13 cellular contexts compared by ENCODE assay signal in the genomic region with DNA sequence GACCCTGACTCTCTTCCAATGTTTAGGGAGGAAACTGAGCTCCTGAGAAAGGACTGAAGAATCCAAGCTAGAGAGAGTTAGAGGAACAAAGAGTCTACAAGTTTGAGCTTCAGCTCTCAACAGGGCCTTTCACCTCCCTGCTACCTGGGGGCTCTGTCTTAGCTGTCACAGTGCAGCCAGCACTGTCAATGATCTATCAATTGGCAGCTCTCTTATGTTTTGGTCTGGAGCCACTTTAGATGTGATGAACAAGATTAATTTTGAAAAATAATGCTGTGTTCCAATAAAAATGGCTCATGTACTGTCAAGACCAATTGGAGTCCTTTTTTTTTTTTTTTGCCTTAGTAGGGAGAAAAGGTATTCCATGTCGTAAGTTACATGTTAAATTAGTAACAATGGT.
DNase-seq lines count a peak whose midpoint lies in the region; ATAC-seq and TF ChIP-seq lines count a peak whose summit lies in the region.
"Had no signal": no experiment of that assay in that cellular context is flagged by ENCODE, and none has a peak within 500 bp of the region (broad histone marks: within the 10 kb centered on the region; RNA-seq: fewer than 3 reads in every experiment).

No MANE protein-coding gene starts in this region.

- H3K4me3 ChIP-seq in CD4-positive, CD25-positive, alpha-beta regulatory T cell (ENCODE audit: low read depth, low read length): peak overlapping the region; percentile 69
- H3K4me3 ChIP-seq in CD8-positive, alpha-beta memory T cell (ENCODE audit: low read length): peak overlapping the region; percentile 32
- H3K4me3 ChIP-seq in naive thymus-derived CD4-positive, alpha-beta T cell (ENCODE audit: low read length): no peak overlapping the region
- H3K4me3 ChIP-seq in GM23248: no peak overlapping the region
- H3K4me3 ChIP-seq in tibial nerve: no peak overlapping the region
- H3K4me3 ChIP-seq: hepatocyte had no signal

- peaks cover 99% of the 10 kb centered on the region for H3K4me1 ChIP-seq in CD4-positive, CD25-positive, alpha-beta regulatory T cell (ENCODE audit: control insufficient read depth, insufficient read depth, low read length, poor library complexity, severe bottlenecking)
- peaks cover 97% of the 10 kb centered on the region for H3K4me1 ChIP-seq in CD8-positive, alpha-beta memory T cell (ENCODE audit: insufficient read depth, low read length)
- H3K4me1 ChIP-seq in naive thymus-derived CD4-positive, alpha-beta T cell (ENCODE audit: control insufficient read depth in 2 of 2, insufficient read depth in 2 of 2, low read length in 2 of 2): peaks cover 82 to 98% of the 10 kb centered on the region in 2 donors
- H3K4me1 ChIP-seq in GM23248 (ENCODE audit: insufficient read depth) (peaks cover 32% of the 10 kb centered on the region), tibial nerve (no peaks in the 10 kb centered on the region)

- H3K36me3 ChIP-seq in CD4-positive, CD25-positive, alpha-beta regulatory T cell (ENCODE audit: control insufficient read depth, insufficient read depth, low read length): no peaks in the 10 kb centered on the region
- no peaks in the 10 kb centered on the region for H3K36me3 ChIP-seq in CD8-positive, alpha-beta memory T cell (ENCODE audit: insufficient read depth, low read length)
- no peaks in the 10 kb centered on the region for H3K36me3 ChIP-seq in naive thymus-derived CD4-positive, alpha-beta T cell (ENCODE audit: control insufficient read depth in 2 of 3, insufficient read depth in 3 of 3, low read length in 3 of 3)
- H3K36me3 ChIP-seq in GM23248 (ENCODE audit: low read depth): no peaks in the 10 kb centered on the region
- no peaks in the 10 kb centered on the region for H3K36me3 ChIP-seq in tibial nerve
- H3K36me3 ChIP-seq: brain microvascular endothelial cell had no signal

- no peaks in the 10 kb centered on the region for H3K9me2 ChIP-seq in GM23248 (ENCODE audit: insufficient read depth)

- H3K9me3 ChIP-seq in CD4-positive, CD25-positive, alpha-beta regulatory T cell (ENCODE audit: control insufficient read depth in 2 of 2, low read length in 2 of 2): no peaks in the 10 kb centered on the region
- H3K9me3 ChIP-seq in CD8-positive, alpha-beta memory T cell (ENCODE audit: low read length): no peaks in the 10 kb centered on the region
- no peaks in the 10 kb centered on the region for H3K9me3 ChIP-seq in naive thymus-derived CD4-positive, alpha-beta T cell (ENCODE audit: control insufficient read depth in 2 of 3, low read length in 3 of 3)
- H3K9me3 ChIP-seq in GM23248 (ENCODE audit: low read depth) (peaks cover 2% of the 10 kb centered on the region), tibial nerve (no peaks in the 10 kb centered on the region)

- TF ChIP-seq CTCF in tibial nerve (IDR thresholded peaks at IDR 0.05): no peak
- no peak for TF ChIP-seq CTCF in GM10248 (IDR thresholded peaks at IDR 0.05; ENCODE audit: control extremely low read depth, extremely low read depth, low read depth, missing control alignments)

- 0 out of 2 replicates have a peak, but pooled peaks cover 28% of the 10 kb centered on the region for H3F3A ChIP-seq in GM23248 (ENCODE audit: insufficient read depth)

- DNase-seq in CD4-positive, CD25-positive, alpha-beta regulatory T cell: peak in 1 of 3 donors; percentile 60
- DNase-seq in CD8-positive, alpha-beta memory T cell: no peak
- no peak for DNase-seq in activated CD8-positive, alpha-beta T cell treated with anti-CD3 and anti-CD28 coated beads, Interleukin-2, amount 10 ng/mL, durations not matched to agents 7 days and 5 days
- DNase-seq in naive thymus-derived CD4-positive, alpha-beta T cell: no peak
- DNase-seq in GM23248: no peak
- no peak for DNase-seq in tibial nerve (ENCODE audit: low spot score in 2 of 2)
- no peak for DNase-seq in GM10248 (ENCODE audit: extremely low spot score)
- DNase-seq: brain microvascular endothelial cell, C1 segment of cervical spinal cord, KBM-7, NCI-H1417, posterior cingulate gyrus had no signal

- no peak overlapping the region for H2AFZ ChIP-seq in GM23248
- H2AFZ ChIP-seq: hepatocyte had no signal

- peaks cover 8% of the 10 kb centered on the region for H3K36me3 Mint-ChIP-seq in CD4-positive, CD25-positive, alpha-beta regulatory T cell
- H3K36me3 Mint-ChIP-seq in CD8-positive, alpha-beta memory T cell: peaks cover 0 to 16% (median 4%) of the 10 kb centered on the region in 3 donors
- peaks cover 48% of the 10 kb centered on the region for H3K36me3 Mint-ChIP-seq in activated CD8-positive, alpha-beta T cell treated with anti-CD3 and anti-CD28 coated beads, Interleukin-2, amount 10 ng/mL, durations not matched to agents 7 days and 5 days (ENCODE audit: low read depth)
- H3K36me3 Mint-ChIP-seq in naive thymus-derived CD4-positive, alpha-beta T cell: peaks cover 0 to 52% (median 4%) of the 10 kb centered on the region in 5 donors

- TF ChIP-seq EP300 in tibial nerve (IDR thresholded peaks at IDR 0.05): no peak

- peaks cover 48 to 98% (median 91%) of the 10 kb centered on the region in 4 donors for H3K4me1 Mint-ChIP-seq in CD4-positive, CD25-positive, alpha-beta regulatory T cell
- peaks cover 95 to 99% (median 97%) of the 10 kb centered on the region in 3 donors for H3K4me1 Mint-ChIP-seq in CD8-positive, alpha-beta memory T cell
- peaks cover 95% of the 10 kb centered on the region for H3K4me1 Mint-ChIP-seq in activated CD8-positive, alpha-beta T cell treated with anti-CD3 and anti-CD28 coated beads, Interleukin-2, amount 10 ng/mL, durations not matched to agents 7 days and 5 days (ENCODE audit: low read depth)
- peaks cover 76 to 100% (median 98%) of the 10 kb centered on the region in 7 donors for H3K4me1 Mint-ChIP-seq in naive thymus-derived CD4-positive, alpha-beta T cell

- no peak overlapping the region for H3K9ac ChIP-seq in GM23248

- H3K9me3 Mint-ChIP-seq in CD4-positive, CD25-positive, alpha-beta regulatory T cell: peaks cover 0 to 5% (median 2%) of the 10 kb centered on the region in 7 donors
- H3K9me3 Mint-ChIP-seq in CD8-positive, alpha-beta memory T cell: peaks cover 0 to 3% (median 0%) of the 10 kb centered on the region in 5 donors
- no peaks in the 10 kb centered on the region for H3K9me3 Mint-ChIP-seq in activated CD8-positive, alpha-beta T cell treated with anti-CD3 and anti-CD28 coated beads, Interleukin-2, amount 10 ng/mL, durations not matched to agents 7 days and 5 days (ENCODE audit: insufficient read depth)
- H3K9me3 Mint-ChIP-seq in naive thymus-derived CD4-positive, alpha-beta T cell: peaks cover 0 to 25% (median 0%) of the 10 kb centered on the region in 11 donors

- peak overlapping the region; percentile 90 to 98 (median 93) for H3K27ac Mint-ChIP-seq in CD4-positive, CD25-positive, alpha-beta regulatory T cell
- peak overlapping the region; percentile 78 to 98 (median 91) for H3K27ac Mint-ChIP-seq in CD8-positive, alpha-beta memory T cell
- peak overlapping the region; percentile 91 for H3K27ac Mint-ChIP-seq in activated CD8-positive, alpha-beta T cell treated with anti-CD3 and anti-CD28 coated beads, Interleukin-2, amount 10 ng/mL, durations not matched to agents 7 days and 5 days
- H3K27ac Mint-ChIP-seq in naive thymus-derived CD4-positive, alpha-beta T cell: peak overlapping the region; percentile 87 to 96 (median 91)

- POLR2A ChIA-PET in CD8-positive, alpha-beta memory T cell (lab: Charles Lee): interaction anchor here (0.6 to 1.9 kb wide), 3 partner anchors 12 to 216 kb away, joined by 3 to 7 read pairs (median 6); a partner anchor contains a TSS
- POLR2A ChIA-PET in activated CD8-positive, alpha-beta T cell treated with anti-CD3 and anti-CD28 coated beads, Interleukin-2, amount 10 ng/mL, durations not matched to agents 7 days and 5 days (lab: Charles Lee): interaction anchor here (0.6 to 1.9 kb wide), 3 partner anchors 12 to 463 kb away, joined by 3 to 8 read pairs (median 4); no protein-coding TSS in a partner anchor
- POLR2A ChIA-PET in naive thymus-derived CD4-positive, alpha-beta T cell (lab: Charles Lee): interaction anchor here (0.9 to 5.3 kb wide), 10 partner anchors 10 to 247 kb away, joined by 3 to 38 read pairs (median 8); a partner anchor contains a TSS
- POLR2A ChIA-PET in GM10248 (lab: Yijun Ruan, JAX): no interaction called here

- peaks cover 5% of the 10 kb centered on the region for H3K27me3 Mint-ChIP-seq in CD4-positive, CD25-positive, alpha-beta regulatory T cell
- H3K27me3 Mint-ChIP-seq in CD8-positive, alpha-beta memory T cell: peaks cover 0 to 1% of the 10 kb centered on the region in 2 donors
- no peaks in the 10 kb centered on the region for H3K27me3 Mint-ChIP-seq in activated CD8-positive, alpha-beta T cell treated with anti-CD3 and anti-CD28 coated beads, Interleukin-2, amount 10 ng/mL, durations not matched to agents 7 days and 5 days (ENCODE audit: low read depth)
- no peaks in the 10 kb centered on the region for H3K27me3 Mint-ChIP-seq in naive thymus-derived CD4-positive, alpha-beta T cell

- no peaks in the 10 kb centered on the region for H4K20me1 ChIP-seq in GM23248 (ENCODE audit: insufficient read depth)

- in situ Hi-C loops in GM23248 (cut with MboI): no loop called here

- no peaks in the 10 kb centered on the region for H3K27me3 ChIP-seq in CD4-positive, CD25-positive, alpha-beta regulatory T cell (ENCODE audit: control insufficient read depth, insufficient read depth, low read length)
- H3K27me3 ChIP-seq in CD8-positive, alpha-beta memory T cell (ENCODE audit: insufficient read depth, low read length, poor library complexity, severe bottlenecking): no peaks in the 10 kb centered on the region
- H3K27me3 ChIP-seq in naive thymus-derived CD4-positive, alpha-beta T cell (ENCODE audit: control insufficient read depth in 2 of 2, insufficient read depth in 2 of 2, low read length in 2 of 2): no peaks in the 10 kb centered on the region
- H3K27me3 ChIP-seq in GM23248 (replicated peaks; ENCODE audit: insufficient read depth) (no peaks in the 10 kb centered on the region), tibial nerve (no peaks in the 10 kb centered on the region)
- H3K27me3 ChIP-seq: brain microvascular endothelial cell, hepatocyte had no signal

- 93 to 100% methylated on average over 1 of the region's 1 CpG for WGBS in GM23248 (ENCODE audit: low coverage in 1 of 2, low lambda C conversion rate in 2 of 2, missing lambda C conversion rate in 2 of 2), 2 experiments
- 86 to 89% methylated on average over 1 of the region's 1 CpG for WGBS in tibial nerve, 2 donors

- no peak for TF ChIP-seq POLR2A in tibial nerve (IDR thresholded peaks at IDR 0.05)

- H3K4me3 Mint-ChIP-seq in CD4-positive, CD25-positive, alpha-beta regulatory T cell: peak overlapping the region; percentile 61 to 87 (median 74)
- H3K4me3 Mint-ChIP-seq in CD8-positive, alpha-beta memory T cell: peak overlapping the region; percentile 27 to 88 (median 69)
- peak overlapping the region; percentile 54 for H3K4me3 Mint-ChIP-seq in activated CD8-positive, alpha-beta T cell treated with anti-CD3 and anti-CD28 coated beads, Interleukin-2, amount 10 ng/mL, durations not matched to agents 7 days and 5 days
- H3K4me3 Mint-ChIP-seq in naive thymus-derived CD4-positive, alpha-beta T cell: peak overlapping the region; percentile 54 to 83 (median 76)

- intact Hi-C loops in naive thymus-derived CD4-positive, alpha-beta T cell (cut with micrococcal nuclease): loop anchor here (1.0 to 10.0 kb wide), 15 partner anchors 8 to 376 kb away; a partner anchor contains a TSS

- no peak overlapping the region for H3K4me2 ChIP-seq in GM23248 (ENCODE audit: unreplicated experiment)
- H3K4me2 ChIP-seq: hepatocyte had no signal

- no peaks in the 10 kb centered on the region for H3K79me2 ChIP-seq in GM23248 (ENCODE audit: insufficient read depth)
- H3K79me2 ChIP-seq: hepatocyte had no signal

- CTCF ChIA-PET in CD8-positive, alpha-beta memory T cell (lab: Charles Lee): interaction anchor here (0.7 to 1.7 kb wide), 3 partner anchors 48 to 216 kb away, joined by 3 to 10 read pairs (median 3); a partner anchor contains a TSS
- CTCF ChIA-PET in activated CD8-positive, alpha-beta T cell treated with anti-CD3 and anti-CD28 coated beads, Interleukin-2, amount 10 ng/mL, durations not matched to agents 7 days and 5 days (lab: Charles Lee): interaction anchor here (1.1 to 4.6 kb wide), 7 partner anchors 12 to 808 kb away, joined by 3 to 28 read pairs (median 3); a partner anchor contains a TSS
- CTCF ChIA-PET in naive thymus-derived CD4-positive, alpha-beta T cell (lab: Charles Lee): interaction anchor here (0.6 to 2.1 kb wide), 7 partner anchors 12 to 491 kb away, joined by 3 to 8 read pairs (median 3); no protein-coding TSS in a partner anchor
- CTCF ChIA-PET in GM10248 (lab: Yijun Ruan, JAX): interaction anchor here (3.8 kb wide), 1 partner anchor 10 kb away, joined by 13 read pairs; no protein-coding TSS in a partner anchor

- peak overlapping the region; percentile 80 for H3K27ac ChIP-seq in CD4-positive, CD25-positive, alpha-beta regulatory T cell (ENCODE audit: insufficient read depth, low read length, poor library complexity, severe bottlenecking)
- no peak overlapping the region for H3K27ac ChIP-seq in CD8-positive, alpha-beta memory T cell (ENCODE audit: low read depth, low read length)
- peak overlapping the region; percentile 69 for H3K27ac ChIP-seq in naive thymus-derived CD4-positive, alpha-beta T cell (ENCODE audit: low read depth, low read length)
- H3K27ac ChIP-seq in GM23248 (no peak overlapping the region), tibial nerve (no peak overlapping the region)
- H3K27ac ChIP-seq: brain microvascular endothelial cell, hepatocyte had no signal

- no peak for ATAC-seq in CD4-positive, CD25-positive, alpha-beta regulatory T cell (ENCODE audit: low read depth in 2 of 2)
- ATAC-seq in activated CD8-positive, alpha-beta T cell treated with anti-CD3 and anti-CD28 coated beads, Interleukin-2, amount 10 ng/mL, durations not matched to agents 7 days and 5 days: no peak
- no peak for ATAC-seq in naive thymus-derived CD4-positive, alpha-beta T cell

Comparison
In these comparisons a context has a peak if more than half of its experiments do, and no peak if none do; other contexts are left out.
1. H3K27ac ChIP-seq: peak in CD4-positive, CD25-positive, alpha-beta regulatory T cell (single experiment) and naive thymus-derived CD4-positive, alpha-beta T cell (single experiment); none in CD8-positive, alpha-beta memory T cell (single experiment), GM23248 (single experiment) and tibial nerve (0 of 4).
2. H3K4me3 ChIP-seq: peak in CD4-positive, CD25-positive, alpha-beta regulatory T cell (single experiment) and CD8-positive, alpha-beta memory T cell (single experiment); none in naive thymus-derived CD4-positive, alpha-beta T cell (single experiment), GM23248 (single experiment) and tibial nerve (0 of 4).
3. Peak in every context shown above with its lines, with median percentiles within 50 percentile points of each other: H3K27ac Mint-ChIP-seq and H3K4me3 Mint-ChIP-seq.